1 cellular context compared by ENCODE assay signal in the genomic region with DNA sequence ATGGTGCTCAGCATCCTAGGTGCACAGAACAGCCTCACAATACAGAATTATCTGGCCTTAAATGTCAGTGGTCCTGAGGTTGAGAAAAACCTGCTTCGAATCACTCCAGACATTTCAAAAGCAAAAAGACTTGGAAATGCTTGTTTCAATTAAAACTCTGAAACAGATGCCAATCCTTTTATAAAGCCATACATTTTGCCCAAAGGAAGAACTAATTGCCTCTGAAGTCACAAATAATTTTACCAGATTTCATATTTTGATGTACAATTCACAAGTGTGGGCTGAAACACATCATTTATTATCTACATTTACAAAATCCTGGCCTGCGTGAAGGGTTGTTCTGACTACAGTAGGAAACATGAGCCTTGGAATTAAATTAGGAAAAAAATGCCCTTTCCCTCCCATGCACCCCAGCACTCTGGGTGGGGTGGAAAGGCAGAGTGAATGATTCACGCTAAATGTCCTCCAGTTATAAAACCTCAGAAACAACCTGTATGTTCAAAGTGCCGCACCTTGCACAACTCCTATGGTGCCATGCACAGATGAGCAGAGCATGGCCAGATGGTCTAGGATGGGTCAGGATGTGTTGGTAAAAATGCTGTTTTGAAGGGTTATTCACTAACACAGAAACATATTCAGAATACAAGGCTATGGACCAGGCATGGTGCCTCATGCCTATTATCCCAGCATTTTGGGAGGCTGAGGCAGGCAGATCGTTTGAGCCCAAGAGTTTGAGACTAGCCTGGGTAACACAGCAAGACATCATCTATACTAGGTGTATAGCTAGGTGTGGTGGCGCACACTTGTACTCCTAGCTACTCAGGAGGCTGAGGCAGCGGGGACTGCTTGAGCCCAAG.
TF ChIP-seq lines count a peak whose summit lies in the region.

No MANE protein-coding gene starts in this region.

TF ChIP-seq in SK-N-SH treated with all-trans-retinoic acid at 6 μM for 48 hours, 23 proteins besides CTCF, POLR2A, EP300 and RAD21 (continued from another document):
- TF ChIP-seq, protein P1, sequence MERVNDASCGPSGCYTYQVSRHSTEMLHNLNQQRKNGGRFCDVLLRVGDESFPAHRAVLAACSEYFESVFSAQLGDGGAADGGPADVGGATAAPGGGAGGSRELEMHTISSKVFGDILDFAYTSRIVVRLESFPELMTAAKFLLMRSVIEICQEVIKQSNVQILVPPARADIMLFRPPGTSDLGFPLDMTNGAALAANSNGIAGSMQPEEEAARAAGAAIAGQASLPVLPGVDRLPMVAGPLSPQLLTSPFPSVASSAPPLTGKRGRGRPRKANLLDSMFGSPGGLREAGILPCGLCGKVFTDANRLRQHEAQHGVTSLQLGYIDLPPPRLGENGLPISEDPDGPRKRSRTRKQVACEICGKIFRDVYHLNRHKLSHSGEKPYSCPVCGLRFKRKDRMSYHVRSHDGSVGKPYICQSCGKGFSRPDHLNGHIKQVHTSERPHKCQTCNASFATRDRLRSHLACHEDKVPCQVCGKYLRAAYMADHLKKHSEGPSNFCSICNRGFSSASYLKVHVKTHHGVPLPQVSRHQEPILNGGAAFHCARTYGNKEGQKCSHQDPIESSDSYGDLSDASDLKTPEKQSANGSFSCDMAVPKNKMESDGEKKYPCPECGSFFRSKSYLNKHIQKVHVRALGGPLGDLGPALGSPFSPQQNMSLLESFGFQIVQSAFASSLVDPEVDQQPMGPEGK (CRISPR knock-in tag; IDR thresholded peaks at IDR 0.05; ENCODE audit: borderline replicate concordance): no peak; the same call in 1 of the 2 replicates
- TF ChIP-seq, protein P2, sequence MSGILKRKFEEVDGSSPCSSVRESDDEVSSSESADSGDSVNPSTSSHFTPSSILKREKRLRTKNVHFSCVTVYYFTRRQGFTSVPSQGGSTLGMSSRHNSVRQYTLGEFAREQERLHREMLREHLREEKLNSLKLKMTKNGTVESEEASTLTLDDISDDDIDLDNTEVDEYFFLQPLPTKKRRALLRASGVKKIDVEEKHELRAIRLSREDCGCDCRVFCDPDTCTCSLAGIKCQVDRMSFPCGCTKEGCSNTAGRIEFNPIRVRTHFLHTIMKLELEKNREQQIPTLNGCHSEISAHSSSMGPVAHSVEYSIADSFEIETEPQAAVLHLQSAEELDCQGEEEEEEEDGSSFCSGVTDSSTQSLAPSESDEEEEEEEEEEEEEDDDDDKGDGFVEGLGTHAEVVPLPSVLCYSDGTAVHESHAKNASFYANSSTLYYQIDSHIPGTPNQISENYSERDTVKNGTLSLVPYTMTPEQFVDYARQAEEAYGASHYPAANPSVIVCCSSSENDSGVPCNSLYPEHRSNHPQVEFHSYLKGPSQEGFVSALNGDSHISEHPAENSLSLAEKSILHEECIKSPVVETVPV (CRISPR knock-in tag; IDR thresholded peaks at IDR 0.05): no peak
- no peak for TF ChIP-seq GLIS3 (CRISPR knock-in tag; IDR thresholded peaks at IDR 0.05)
- no peak for TF ChIP-seq ZNF565 (CRISPR knock-in tag; conservative IDR thresholded peaks at IDR 0.05; ENCODE audit: low read depth)
- no peak for TF ChIP-seq ZNF8 (CRISPR knock-in tag; IDR thresholded peaks at IDR 0.05)
- TF ChIP-seq, protein P3, sequence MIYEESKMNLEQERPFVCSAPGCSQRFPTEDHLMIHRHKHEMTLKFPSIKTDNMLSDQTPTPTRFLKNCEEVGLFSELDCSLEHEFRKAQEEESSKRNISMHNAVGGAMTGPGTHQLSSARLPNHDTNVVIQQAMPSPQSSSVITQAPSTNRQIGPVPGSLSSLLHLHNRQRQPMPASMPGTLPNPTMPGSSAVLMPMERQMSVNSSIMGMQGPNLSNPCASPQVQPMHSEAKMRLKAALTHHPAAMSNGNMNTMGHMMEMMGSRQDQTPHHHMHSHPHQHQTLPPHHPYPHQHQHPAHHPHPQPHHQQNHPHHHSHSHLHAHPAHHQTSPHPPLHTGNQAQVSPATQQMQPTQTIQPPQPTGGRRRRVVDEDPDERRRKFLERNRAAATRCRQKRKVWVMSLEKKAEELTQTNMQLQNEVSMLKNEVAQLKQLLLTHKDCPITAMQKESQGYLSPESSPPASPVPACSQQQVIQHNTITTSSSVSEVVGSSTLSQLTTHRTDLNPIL (CRISPR knock-in tag; IDR thresholded peaks at IDR 0.05; ENCODE audit: low read depth): no peak
- no peak for TF ChIP-seq CSDC2 (CRISPR knock-in tag; IDR thresholded peaks at IDR 0.05)
